ENCODE assay signal across 1 cellular context in genomic region chr9:123033352-123033751, GRCh38.
TF ChIP-seq lines count a peak whose summit lies in the region.

TSS of gene GPR21 (plus strand) at chr9:123033667. CDS start at chr9:123034567, 900 bp downstream.

TF ChIP-seq in GM23338, 12 proteins besides CTCF, POLR2A, EP300 and RAD21 (continued from another document):
- TF ChIP-seq ZNF462 (CRISPR knock-in tag; IDR thresholded peaks at IDR 0.05) (no peak), REST (IDR thresholded peaks at IDR 0.05; ENCODE audit: unreplicated experiment) (no peak), STAT1 (IDR thresholded peaks at IDR 0.05; ENCODE audit: unreplicated experiment) (no peak), EZH2 (IDR thresholded peaks at IDR 0.05; ENCODE audit: low read depth, unreplicated experiment) (no peak), JUNB (IDR thresholded peaks at IDR 0.05; ENCODE audit: unreplicated experiment) (no peak), ZNF114 (CRISPR knock-in tag; IDR thresholded peaks at IDR 0.05) (no peak), ETS1 (IDR thresholded peaks at IDR 0.05) (no peak)
TF ChIP-seq in GM23338: peak in this region for 0.
